Comparison of ENCODE assay signal across 31 cellular contexts in the genomic region with DNA sequence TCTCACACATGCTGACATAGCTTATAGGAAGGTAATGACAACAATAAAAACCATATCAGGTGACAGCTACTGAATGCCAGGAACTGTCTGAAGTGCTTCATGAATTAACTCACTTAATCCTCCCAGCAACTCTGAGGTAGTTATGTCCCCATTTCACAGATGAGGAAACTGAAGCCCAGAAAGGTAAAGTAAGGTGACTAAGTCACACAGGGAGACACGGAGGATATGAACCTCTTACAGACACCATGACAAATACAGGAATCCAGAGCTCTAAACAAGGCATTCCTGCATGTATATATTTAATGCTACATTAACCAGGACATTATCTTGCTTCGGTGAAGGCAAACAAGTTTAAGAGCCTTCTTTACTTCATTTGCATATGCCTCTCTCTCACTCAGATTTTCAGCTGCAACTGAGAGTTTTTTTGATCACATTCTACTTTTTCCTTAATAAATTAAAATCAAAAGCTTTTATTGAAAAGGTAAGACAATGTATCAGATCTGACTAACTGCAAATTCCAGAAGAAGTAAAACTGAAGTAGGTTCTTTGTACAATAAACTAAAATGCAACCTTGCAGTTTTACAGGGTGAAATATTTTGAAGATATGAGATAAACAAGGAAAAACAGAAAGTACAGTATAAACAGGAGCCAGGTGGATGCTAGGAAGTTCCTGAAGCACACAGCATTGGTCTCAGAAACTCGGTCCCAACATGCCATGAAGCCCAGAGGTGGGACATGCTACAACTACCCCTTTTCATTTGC.
DNase-seq lines count a peak whose midpoint lies in the region; ATAC-seq and TF ChIP-seq lines count a peak whose summit lies in the region.
"Had no signal": no experiment of that assay in that cellular context is flagged by ENCODE, and none has a peak within 500 bp of the region (broad histone marks: within the 10 kb centered on the region; RNA-seq: fewer than 3 reads in every experiment).

No MANE protein-coding gene starts in this region.

- no peaks in the 10 kb centered on the region for H3K27me3 Mint-ChIP-seq in activated T-cell treated with anti-CD3 and anti-CD28 coated beads, Interleukin-2, amount 50 U/mL, for 72 hours (ENCODE audit: low read depth)
- H3K27me3 Mint-ChIP-seq in activated naive CD8-positive, alpha-beta T cell treated with anti-CD3 and anti-CD28 coated beads, Interleukin-2, amount 50 U/mL, for 24 hours = no peaks in the 10 kb centered on the region
- peaks cover 3% of the 10 kb centered on the region for H3K27me3 Mint-ChIP-seq in nephron progenitor cell (ENCODE audit: low read depth, poor library complexity)
- no peaks in the 10 kb centered on the region for H3K27me3 Mint-ChIP-seq in naive thymus-derived CD4-positive, alpha-beta T cell
- H3K27me3 Mint-ChIP-seq: activated CD8-positive, alpha-beta memory T cell treated with anti-CD3 and anti-CD28 coated beads, Interleukin-2, amount 10 ng/mL, durations not matched to agents 7 days and 5 days; IgD-negative memory B cell; memory B cell had no signal

- no peaks in the 10 kb centered on the region for H3K36me3 ChIP-seq in testis (ENCODE audit: low read depth, missing control alignments)
- no peaks in the 10 kb centered on the region for H3K36me3 ChIP-seq in naive thymus-derived CD4-positive, alpha-beta T cell (ENCODE audit: control insufficient read depth in 2 of 3, insufficient read depth in 3 of 3, low read length in 3 of 3)
- H3K36me3 ChIP-seq: breast epithelium, gastroesophageal sphincter, left lung, prostate gland, sigmoid colon had no signal

- no peaks in the 10 kb centered on the region for H3K9me3 ChIP-seq in testis
- no peaks in the 10 kb centered on the region for H3K9me3 ChIP-seq in naive thymus-derived CD4-positive, alpha-beta T cell (ENCODE audit: control insufficient read depth in 2 of 3, low read length in 3 of 3)
- H3K9me3 ChIP-seq: gastroesophageal sphincter, left lung, prostate gland, sigmoid colon had no signal

- POLR2A ChIA-PET in naive thymus-derived CD4-positive, alpha-beta T cell (lab: Charles Lee) = interaction anchor here (1.1 kb wide), 1 partner anchor 22 kb away, joined by 3 read pairs; no protein-coding TSS in a partner anchor

- peaks cover 69% of the 10 kb centered on the region for H3K4me1 Mint-ChIP-seq in activated T-cell treated with anti-CD3 and anti-CD28 coated beads, Interleukin-2, amount 50 U/mL, for 72 hours (ENCODE audit: low read depth)
- H3K4me1 Mint-ChIP-seq in activated naive CD8-positive, alpha-beta T cell treated with anti-CD3 and anti-CD28 coated beads, Interleukin-2, amount 50 U/mL, for 24 hours = peaks cover 76% of the 10 kb centered on the region
- H3K4me1 Mint-ChIP-seq in nephron progenitor cell = no peaks in the 10 kb centered on the region
- peaks cover 28 to 92% (median 85%) of the 10 kb centered on the region in 7 donors for H3K4me1 Mint-ChIP-seq in naive thymus-derived CD4-positive, alpha-beta T cell

- peaks cover 6% of the 10 kb centered on the region in 2 donors for H3K9me3 Mint-ChIP-seq in activated T-cell treated with anti-CD3 and anti-CD28 coated beads, Interleukin-2, amount 50 U/mL, for 72 hours
- H3K9me3 Mint-ChIP-seq in activated naive CD8-positive, alpha-beta T cell treated with anti-CD3 and anti-CD28 coated beads, Interleukin-2, amount 50 U/mL, for 24 hours = no peaks in the 10 kb centered on the region
- peaks cover 23% of the 10 kb centered on the region for H3K9me3 Mint-ChIP-seq in nephron progenitor cell
- peaks cover 0 to 22% (median 0%) of the 10 kb centered on the region in 11 donors for H3K9me3 Mint-ChIP-seq in naive thymus-derived CD4-positive, alpha-beta T cell
- H3K9me3 Mint-ChIP-seq: IgD-negative memory B cell, memory B cell had no signal

- peak overlapping the region; percentile 17 for H3K27ac Mint-ChIP-seq in activated T-cell treated with anti-CD3 and anti-CD28 coated beads, Interleukin-2, amount 50 U/mL, for 72 hours
- peak overlapping the region; percentile 50 for H3K27ac Mint-ChIP-seq in activated naive CD8-positive, alpha-beta T cell treated with anti-CD3 and anti-CD28 coated beads, Interleukin-2, amount 50 U/mL, for 24 hours
- H3K27ac Mint-ChIP-seq in nephron progenitor cell = peak overlapping the region; percentile 15
- H3K27ac Mint-ChIP-seq in naive thymus-derived CD4-positive, alpha-beta T cell = peak overlapping the region in 1 of 9 donors; percentile 34
- H3K27ac Mint-ChIP-seq: activated CD8-positive, alpha-beta memory T cell treated with anti-CD3 and anti-CD28 coated beads, Interleukin-2, amount 10 ng/mL, durations not matched to agents 7 days and 5 days; IgD-negative memory B cell; memory B cell had no signal

- H3K27me3 ChIP-seq in testis = no peaks in the 10 kb centered on the region
- no peaks in the 10 kb centered on the region for H3K27me3 ChIP-seq in naive thymus-derived CD4-positive, alpha-beta T cell (ENCODE audit: control insufficient read depth in 2 of 2, insufficient read depth in 2 of 2, low read length in 2 of 2)
- H3K27me3 ChIP-seq: breast epithelium, gastroesophageal sphincter, left lung, sigmoid colon had no signal

- TF ChIP-seq CTCF in nephron progenitor cell (IDR thresholded peaks at IDR 0.05) = no peak
- TF ChIP-seq CTCF in testis (IDR thresholded peaks at IDR 0.05) = no peak

- CTCF ChIA-PET in naive thymus-derived CD4-positive, alpha-beta T cell (lab: Charles Lee) = interaction anchor here (1.0 kb wide), 1 partner anchor 9 kb away, joined by 3 read pairs; no protein-coding TSS in a partner anchor

- no peak overlapping the region for H3K27ac ChIP-seq in testis
- no peak overlapping the region for H3K27ac ChIP-seq in naive thymus-derived CD4-positive, alpha-beta T cell (ENCODE audit: low read depth, low read length)
- H3K27ac ChIP-seq: breast epithelium, gastroesophageal sphincter, left lung, prostate gland, sigmoid colon had no signal

- no peaks in the 10 kb centered on the region for H3K4me1 ChIP-seq in testis
- H3K4me1 ChIP-seq in naive thymus-derived CD4-positive, alpha-beta T cell (ENCODE audit: control insufficient read depth in 2 of 2, insufficient read depth in 2 of 2, low read length in 2 of 2) = peaks cover 7 to 13% of the 10 kb centered on the region in 2 donors
- H3K4me1 ChIP-seq: left lung, prostate gland had no signal

- 74 to 82% methylated on average over 3 of the region's 3 CpGs for WGBS in testis, 2 donors

- intact Hi-C loops in testis (cut with DNase I; ENCODE audit: low total_unique reads) = no loop called here
- intact Hi-C loops in naive thymus-derived CD4-positive, alpha-beta T cell (cut with micrococcal nuclease) = loop anchor here in 1 of 2 donors (5.0 kb wide), 2 partner anchors 37 to 78 kb away; a partner anchor contains a TSS

- no peak for TF ChIP-seq POLR2A in testis (IDR thresholded peaks at IDR 0.05)

- H3K36me3 Mint-ChIP-seq in activated T-cell treated with anti-CD3 and anti-CD28 coated beads, Interleukin-2, amount 50 U/mL, for 72 hours (ENCODE audit: insufficient read depth in 2 of 2) = peaks cover 4 to 12% of the 10 kb centered on the region in 2 donors
- H3K36me3 Mint-ChIP-seq in activated naive CD8-positive, alpha-beta T cell treated with anti-CD3 and anti-CD28 coated beads, Interleukin-2, amount 50 U/mL, for 24 hours (ENCODE audit: low read depth) = peaks cover 6% of the 10 kb centered on the region
- peaks cover 22% of the 10 kb centered on the region for H3K36me3 Mint-ChIP-seq in nephron progenitor cell (ENCODE audit: low read depth)
- H3K36me3 Mint-ChIP-seq in naive thymus-derived CD4-positive, alpha-beta T cell = peaks cover 4 to 29% (median 24%) of the 10 kb centered on the region in 5 donors

- no peak for ATAC-seq in activated T-cell treated with anti-CD3 and anti-CD28 coated beads, Interleukin-2, amount 50 U/mL, for 72 hours (replicated peaks in 1 of 2)
- ATAC-seq in activated naive CD8-positive, alpha-beta T cell treated with anti-CD3 and anti-CD28 coated beads, Interleukin-2, amount 50 U/mL, for 24 hours = no peak
- ATAC-seq in HG03108 (IDR thresholded peaks at IDR 0.05; ENCODE audit: unreplicated experiment) = no peak
- no peak for ATAC-seq in naive thymus-derived CD4-positive, alpha-beta T cell
- ATAC-seq: activated CD8-positive, alpha-beta memory T cell treated with anti-CD3 and anti-CD28 coated beads, Interleukin-2, amount 10 ng/mL, durations not matched to agents 7 days and 5 days; gastroesophageal sphincter; HCT116; left lung had no signal

- H3K4me3 Mint-ChIP-seq in activated T-cell treated with anti-CD3 and anti-CD28 coated beads, Interleukin-2, amount 50 U/mL, for 72 hours = no peak overlapping the region
- H3K4me3 Mint-ChIP-seq in activated naive CD8-positive, alpha-beta T cell treated with anti-CD3 and anti-CD28 coated beads, Interleukin-2, amount 50 U/mL, for 24 hours = no peak overlapping the region
- no peak overlapping the region for H3K4me3 Mint-ChIP-seq in nephron progenitor cell
- H3K4me3 Mint-ChIP-seq in naive thymus-derived CD4-positive, alpha-beta T cell = peak overlapping the region in 3 of 10 donors; percentile 20 to 62 (median 39)
- H3K4me3 Mint-ChIP-seq: activated CD8-positive, alpha-beta memory T cell treated with anti-CD3 and anti-CD28 coated beads, Interleukin-2, amount 10 ng/mL, durations not matched to agents 7 days and 5 days; activated naive CD4-positive, alpha-beta T cell treated with anti-CD3 and anti-CD28 coated beads for 36 hours; activated T-helper 1 cell treated with anti-CD3 and anti-CD28 coated beads, Interleukin-12 subunit alpha, Interleukin-12 subunit beta, Interleukin-2, Interleukin-4 antibody, amounts not matched to agents 30 ng/mL and 10 ng/mL and 1 ng/mL, durations not matched to agents 14 hours and 24 hours and 36 hours; memory B cell had no signal

- no peak for DNase-seq in activated T-cell treated with anti-CD3 and anti-CD28 coated beads, Interleukin-2, amount 50 U/mL, for 72 hours
- DNase-seq in activated T-cell treated with anti-CD3 and anti-CD28 coated beads, Interleukin-2, amount 50 U/mL, for 1 hour = no peak
- DNase-seq in NCI-H526 treated with DMSO at 0.1 percent for 48 hours (lab: John Stamatoyannopoulos, UW) = peak; percentile 7
- no peak for DNase-seq in activated naive CD8-positive, alpha-beta T cell treated with anti-CD3 and anti-CD28 coated beads, Interleukin-2, amount 50 U/mL, for 24 hours
- no peak for DNase-seq in nephron progenitor cell
- no peak for DNase-seq in testis
- DNase-seq in naive thymus-derived CD4-positive, alpha-beta T cell = no peak
- DNase-seq: activated CD4-positive, alpha-beta T cell treated with anti-CD3 and anti-CD28 coated beads for 4 hours; activated CD8-positive, alpha-beta memory T cell treated with anti-CD3 and anti-CD28 coated beads, Interleukin-2, amount 10 ng/mL, durations not matched to agents 7 days and 5 days; hypothalamus; left lung; NCI-H146; NCI-H2107; NCI-H446; NCI-H774; nucleus accumbens; SHP77 treated with DMSO at 0.1 percent for 48 hours; sigmoid colon; stimulated activated CD4-positive, alpha-beta T cell treated with anti-CD3 and anti-CD28 coated beads, Interleukin-12 subunit alpha, Interleukin-12 subunit beta, amount 100 ng/mL, for 4 hours; stimulated activated CD4-positive, alpha-beta T cell treated with anti-CD3 and anti-CD28 coated beads, Interleukin-2, amount 100 ng/mL, for 48 hours; T-helper 9 cell; trophoblast cell had no signal

- no peak overlapping the region for H3K4me3 ChIP-seq in testis
- no peak overlapping the region for H3K4me3 ChIP-seq in naive thymus-derived CD4-positive, alpha-beta T cell (ENCODE audit: low read length)
- H3K4me3 ChIP-seq: breast epithelium, gastroesophageal sphincter, left lung, prostate gland, sigmoid colon had no signal
